Comparison of ENCODE assay signal across 9 cellular contexts in genomic region chr16:85151603-85152413, GRCh38. TPM values are rescaled to one million over a fixed set of nuclear protein-coding genes. Genes with fewer than 3 reads are reported as not detected.
DNase-seq lines count a peak whose midpoint lies in the region; ATAC-seq and TF ChIP-seq lines count a peak whose summit lies in the region.
"Had no signal": no experiment of that assay in that cellular context is flagged by ENCODE, and none has a peak within 500 bp of the region (broad histone marks: within the 10 kb centered on the region; RNA-seq: fewer than 3 reads in every experiment).

No MANE protein-coding gene starts in this region.

- H3K4me3 ChIP-seq in RWPE2 (ENCODE audit: severe bottlenecking) = no peak overlapping the region

- H3K4me1 ChIP-seq in RWPE2 (ENCODE audit: insufficient read depth, poor library complexity, severe bottlenecking) = peaks cover 22% of the 10 kb centered on the region

- no peaks in the 10 kb centered on the region for H3K9me3 ChIP-seq in RWPE2 (ENCODE audit: severe bottlenecking)

- in situ Hi-C loops in GM13976 (cut with MboI; ENCODE audit: low sequenced_read_pairs, unreplicated experiment) = no loop called here

- peak overlapping the region; percentile 67 for H3K27ac ChIP-seq in RWPE2 (ENCODE audit: poor library complexity, severe bottlenecking)

- intact Hi-C loops in sciatic nerve (cut with DNase I) = no loop called here

- ATAC-seq in RWPE2 (ENCODE audit: low read depth) = peak; percentile 92
- peak; percentile 77 for ATAC-seq in sciatic nerve

- TF ChIP-seq CTCF in GM13976 (IDR thresholded peaks at IDR 0.05; ENCODE audit: borderline replicate concordance, control extremely low read depth, extremely low read depth, insufficient read depth, missing control alignments) (no peak), RWPE2 (IDR thresholded peaks at IDR 0.05; ENCODE audit: poor library complexity, severe bottlenecking) (no peak)

- no peaks in the 10 kb centered on the region for H3K27me3 ChIP-seq in RWPE2 (ENCODE audit: insufficient read depth, poor library complexity, severe bottlenecking)

- DNase-seq in GM13976 (ENCODE audit: low spot score) (peak; percentile 90), RWPE2 (ENCODE audit: low spot score) (peak; percentile 95), glomerular visceral epithelial cell (ENCODE audit: extremely low spot score) (peak; percentile 70), sciatic nerve (ENCODE audit: low spot score) (peak; percentile 78), RKO (ENCODE audit: low spot score) (no peak), putamen (ENCODE audit: low spot score) (no peak), NCI-H1092 (lab: John Stamatoyannopoulos, UW) (no peak), NCI-H2107 treated with DMSO at 0.1 percent for 48 hours (lab: John Stamatoyannopoulos, UW; ENCODE audit: unreplicated experiment) (no peak)

- no peaks in the 10 kb centered on the region for H3K36me3 ChIP-seq in RWPE2 (ENCODE audit: low read depth)

RNA-seq across cellular contexts. Expression of gene CIBAR2, which starts 39.5 kb away (rescaled TPM):
- not detected for total RNA-seq in sciatic nerve
- total RNA-seq: dermis microvascular lymphatic vessel endothelial cell had no signal

Comparison
In these comparisons a context has a peak if more than half of its experiments do, and no peak if none do; other contexts are left out.
1. DNase-seq: peak in GM13976 (single experiment), RWPE2 (single experiment), glomerular visceral epithelial cell (single experiment) and sciatic nerve (single experiment); none in RKO (single experiment), putamen (single experiment), NCI-H1092 (single experiment) and NCI-H2107 treated with DMSO at 0.1 percent for 48 hours (single experiment).